ENCODE assay signal across 26 cellular contexts in the genomic region with DNA sequence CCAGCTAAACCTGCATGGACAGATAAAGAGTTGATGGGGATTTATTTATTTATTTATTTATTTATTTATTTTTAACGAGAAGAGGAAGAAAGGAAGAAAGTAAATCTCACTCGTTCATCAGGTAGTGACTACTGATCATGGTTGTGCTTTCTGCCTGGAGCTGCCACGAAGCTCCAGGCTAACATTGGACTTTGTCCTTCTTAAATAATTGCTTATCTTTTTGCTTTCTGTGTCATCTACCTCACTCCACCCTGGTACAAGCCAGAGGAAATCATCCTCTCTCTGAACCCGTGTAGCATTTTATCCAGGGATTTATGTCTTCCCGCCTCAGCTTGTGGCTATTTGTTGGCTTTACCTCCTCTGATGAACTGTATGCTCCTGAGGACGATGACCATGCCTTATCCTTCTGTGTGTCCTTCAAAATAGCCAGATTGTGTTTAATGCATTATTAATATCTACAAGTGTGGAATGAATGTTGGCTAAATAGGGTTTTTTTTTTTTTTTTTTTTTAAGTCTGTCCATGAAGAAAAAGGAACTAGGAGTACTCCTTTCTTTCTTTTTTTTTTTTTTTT. TPM values are rescaled to one million over a fixed set of nuclear protein-coding genes. Genes with fewer than 3 reads are reported as not detected.
"Had no signal": no experiment of that assay in that cellular context is flagged by ENCODE, and none has a peak within 500 bp of the region (broad histone marks: within the 10 kb centered on the region; RNA-seq: fewer than 3 reads in every experiment).

No MANE protein-coding gene starts in this region.

- H3K36me3 ChIP-seq: prostate gland, right atrium auricular region, tibial nerve, uterus had no signal

- H3K9me3 ChIP-seq: body of pancreas, prostate gland, right atrium auricular region, tibial nerve, uterus had no signal

- H3K4me1 ChIP-seq: prostate gland, right atrium auricular region, uterus had no signal

- H3K27ac Mint-ChIP-seq: activated CD4-positive, alpha-beta T cell treated with anti-CD3 and anti-CD28 coated beads, Interleukin-2, amount 10 ng/mL, durations not matched to agents 7 days and 5 days; activated T-cell treated with anti-CD3 and anti-CD28 coated beads, Interleukin-2, amount 50 U/mL, for 72 hours; endodermal cell; stimulated activated naive CD8-positive, alpha-beta T cell treated with anti-CD3 and anti-CD28 coated beads, Interleukin-15, Interleukin-2, amounts not matched to agents 100 ng/mL and 50 ng/mL, for 24 hours; T-helper 2 cell treated with Interferon-gamma antibody and Interleukin-4, amounts not matched to agents 5 μg/mL and 100 μg/mL, for 36 hours had no signal

- ATAC-seq: activated T-cell treated with anti-CD3 and anti-CD28 coated beads, Interleukin-2, amount 50 U/mL, for 72 hours; body of pancreas had no signal

- H3K9me3 Mint-ChIP-seq: activated CD4-positive, alpha-beta T cell treated with anti-CD3 and anti-CD28 coated beads, Interleukin-2, amount 10 ng/mL, durations not matched to agents 7 days and 5 days; activated naive CD4-positive, alpha-beta T cell treated with anti-CD3 and anti-CD28 coated beads, Interleukin-2, amount 50 U/mL, for 24 hours; activated T-cell treated with anti-CD3 and anti-CD28 coated beads, Interleukin-2, amount 50 U/mL, for 72 hours; endodermal cell; stimulated activated naive CD8-positive, alpha-beta T cell treated with anti-CD3 and anti-CD28 coated beads, Interleukin-15, Interleukin-2, amounts not matched to agents 100 ng/mL and 50 ng/mL, for 24 hours; T-helper 2 cell treated with Interferon-gamma antibody and Interleukin-4, amounts not matched to agents 5 μg/mL and 100 μg/mL, for 36 hours had no signal

- H3K4me3 ChIP-seq: body of pancreas, dorsolateral prefrontal cortex, prostate gland, right atrium auricular region, tibial nerve, uterus had no signal

- H3K36me3 Mint-ChIP-seq: activated naive CD4-positive, alpha-beta T cell treated with anti-CD3 and anti-CD28 coated beads, Interleukin-2, amount 50 U/mL, for 24 hours had no signal

- H3K4me3 Mint-ChIP-seq: activated CD4-positive, alpha-beta T cell treated with anti-CD3 and anti-CD28 coated beads, Interleukin-2, amount 10 ng/mL, durations not matched to agents 7 days and 5 days; activated naive CD4-positive, alpha-beta T cell treated with anti-CD3 and anti-CD28 coated beads, Interleukin-2, amount 50 U/mL, for 24 hours; activated T-cell treated with anti-CD3 and anti-CD28 coated beads, Interleukin-2, amount 50 U/mL, for 72 hours; endodermal cell; stimulated activated naive CD8-positive, alpha-beta T cell treated with anti-CD3 and anti-CD28 coated beads, Interleukin-15, Interleukin-2, amounts not matched to agents 100 ng/mL and 50 ng/mL, for 24 hours; T-helper 2 cell treated with Interferon-gamma antibody and Interleukin-4, amounts not matched to agents 5 μg/mL and 100 μg/mL, for 36 hours had no signal

- FAIRE-seq: TTC549 had no signal

- H3K27me3 Mint-ChIP-seq: activated CD4-positive, alpha-beta T cell treated with anti-CD3 and anti-CD28 coated beads, Interleukin-2, amount 10 ng/mL, durations not matched to agents 7 days and 5 days; activated naive CD4-positive, alpha-beta T cell treated with anti-CD3 and anti-CD28 coated beads, Interleukin-2, amount 50 U/mL, for 24 hours; stimulated activated naive CD8-positive, alpha-beta T cell treated with anti-CD3 and anti-CD28 coated beads, Interleukin-15, Interleukin-2, amounts not matched to agents 100 ng/mL and 50 ng/mL, for 24 hours had no signal

- DNase-seq: activated CD4-positive, alpha-beta T cell treated with anti-CD3 and anti-CD28 coated beads, Interleukin-2, amount 10 ng/mL, durations not matched to agents 7 days and 5 days; activated CD8-positive, alpha-beta memory T cell treated with anti-CD3 and anti-CD28 coated beads for 24 hours; activated gamma-delta T cell; activated T-cell treated with anti-CD3 and anti-CD28 coated beads, Interleukin-2, amount 50 U/mL, for 72 hours; amygdala; body of pancreas; caudate nucleus; endodermal cell; foreskin fibroblast; hypothalamus; islet precursor cell; midbrain; uterus had no signal

- H3K27ac ChIP-seq: body of pancreas, dorsolateral prefrontal cortex, epithelial cell of prostate, prostate gland, right atrium auricular region, tibial nerve, uterus had no signal

- H3K27me3 ChIP-seq: body of pancreas, dorsolateral prefrontal cortex, right atrium auricular region, tibial nerve, uterus had no signal

RNA-seq across cellular contexts. Expression of a gene that starts 8.0 kb away (rescaled TPM):
- total RNA-seq: activated CD4-positive, alpha-beta T cell treated with anti-CD3 and anti-CD28 coated beads, Interleukin-2, amount 10 ng/mL, durations not matched to agents 7 days and 5 days; activated T-cell treated with anti-CD3 and anti-CD28 coated beads, Interleukin-2, amount 50 U/mL, for 72 hours; body of pancreas; endodermal cell; lung microvascular endothelial cell; myocyte; omental fat pad; right atrium auricular region; skeletal muscle tissue; tibial nerve had no signal
